Comparison of ENCODE assay signal across 20 cellular contexts in the genomic region with DNA sequence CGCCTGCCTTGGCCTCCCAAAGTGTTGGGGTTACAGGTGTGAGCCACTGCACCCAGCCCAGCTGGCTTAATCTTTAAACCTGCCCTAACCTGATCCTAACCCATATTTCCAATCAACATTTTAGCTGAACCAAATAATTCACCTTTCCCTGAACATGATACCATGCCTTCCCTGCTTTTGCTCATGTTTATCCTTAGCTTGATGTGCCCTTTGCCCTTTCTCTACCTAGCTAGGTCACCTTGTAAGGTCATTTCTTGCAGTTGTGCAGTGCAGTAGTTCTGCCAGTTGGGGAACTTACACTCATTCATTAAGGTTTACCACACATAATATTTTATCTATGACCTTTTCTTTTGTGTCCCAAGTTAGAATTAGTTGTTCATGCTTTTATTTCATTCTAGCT.
"Had no signal": no experiment of that assay in that cellular context is flagged by ENCODE, and none has a peak within 500 bp of the region (broad histone marks: within the 10 kb centered on the region; RNA-seq: fewer than 3 reads in every experiment).

No MANE protein-coding gene starts in this region.

- H3K36me3 ChIP-seq: ovary had no signal

- ATAC-seq: effector memory CD8-positive, alpha-beta T cell; gastrocnemius medialis; heart right ventricle; mucosa of descending colon; naive thymus-derived CD8-positive, alpha-beta T cell had no signal

- DNase-seq: effector memory CD8-positive, alpha-beta T cell; gastrocnemius medialis; heart right ventricle; hypothalamus; kidney glomerular epithelial cell; mucosa of descending colon; naive thymus-derived CD8-positive, alpha-beta T cell; ovary; sigmoid colon; stimulated activated CD4-positive, alpha-beta T cell treated with anti-CD3 and anti-CD28 coated beads, Interleukin-2, amount 100 ng/mL, for 24 hours; stimulated activated CD4-positive, alpha-beta T cell treated with anti-CD3 and anti-CD28 coated beads, Interleukin-4, amount 100 ng/mL, for 4 hours; stimulated activated naive CD4-positive, alpha-beta T cell treated with Interleukin-2 at 50 U/mL for 16 hours; thyroid gland had no signal

- H3K27ac ChIP-seq: epithelial cell of prostate, esophagus muscularis mucosa, gastrocnemius medialis, heart right ventricle, ovary, right atrium auricular region, sigmoid colon, skin epidermis, suprapubic skin, thyroid gland had no signal

- H3K4me3 ChIP-seq: gastrocnemius medialis, heart right ventricle, mucosa of descending colon, ovary, right atrium auricular region, sigmoid colon, skin epidermis, suprapubic skin, thyroid gland had no signal

- FAIRE-seq: islet of Langerhans, urothelium cell line had no signal

- H3K27me3 ChIP-seq: esophagus muscularis mucosa, gastrocnemius medialis, heart right ventricle, ovary, right atrium auricular region, sigmoid colon, suprapubic skin, thyroid gland had no signal

- H3K9me3 ChIP-seq: esophagus muscularis mucosa, gastrocnemius medialis, heart right ventricle, mucosa of descending colon, ovary, right atrium auricular region, sigmoid colon, suprapubic skin, thyroid gland had no signal
